In the genomic region with DNA sequence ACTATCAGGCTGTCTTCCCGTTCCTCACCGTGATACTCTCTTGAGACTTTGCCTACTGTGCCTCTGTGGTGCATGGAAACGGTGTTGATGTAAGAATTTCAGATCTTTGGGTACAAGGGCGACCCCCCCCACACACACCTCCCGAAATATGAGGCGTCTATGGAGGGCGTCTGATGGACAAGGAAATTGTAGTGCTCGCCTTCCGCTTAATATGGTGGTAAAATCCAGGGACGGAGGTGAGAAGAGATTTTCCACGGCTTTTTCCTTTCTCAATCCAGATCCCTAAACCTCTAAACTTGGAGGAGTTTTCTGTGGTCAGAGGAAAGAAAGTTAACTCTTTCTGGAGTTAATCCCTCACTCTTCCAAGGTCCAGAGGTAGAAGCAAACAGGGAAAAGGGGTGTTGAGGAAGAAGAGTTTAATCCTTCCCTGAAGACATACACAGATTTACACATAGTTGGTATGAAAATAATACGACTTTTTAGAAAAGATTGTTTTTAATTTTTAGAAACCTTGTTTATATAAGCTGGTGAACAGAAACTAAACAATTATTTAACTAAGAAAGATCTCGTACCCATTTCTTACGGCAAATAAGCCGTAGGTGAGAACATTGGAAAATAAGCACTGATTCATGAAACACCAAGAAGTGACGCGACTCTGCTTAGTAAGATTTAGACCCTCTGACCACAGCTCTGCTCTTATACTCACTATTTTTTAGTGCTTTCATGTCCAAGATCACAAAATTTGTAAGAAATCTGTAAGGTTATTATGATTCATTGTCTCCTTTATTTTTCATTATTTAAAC, we compare ENCODE assay signal across 8 cellular contexts. TPM values are rescaled to one million over a fixed set of nuclear protein-coding genes. Genes with fewer than 3 reads are reported as not detected.
DNase-seq lines count a peak whose midpoint lies in the region; ATAC-seq and TF ChIP-seq lines count a peak whose summit lies in the region.

No MANE protein-coding gene starts in this region.

- H3K27me3 Mint-ChIP-seq in CD4-positive, alpha-beta memory T cell = peaks cover 2 to 8% of the 10 kb centered on the region in 2 donors

- in situ Hi-C loops in gastrocnemius medialis (cut with MboI; ENCODE audit: low sequenced_read_pairs in 4 of 4) = loop anchor here (5.0 to 25.0 kb wide), 4 partner anchors 78 to 287 kb away; a partner anchor contains a TSS

- no peak overlapping the region for H3K27ac Mint-ChIP-seq in CD4-positive, alpha-beta memory T cell

- ATAC-seq in GM21723 (IDR thresholded peaks at IDR 0.05; ENCODE audit: unreplicated experiment) = peak; percentile 10
- peak in 1 of 2 donors; percentile 3 for ATAC-seq in gastrocnemius medialis
- no peak for ATAC-seq in GM18520 (IDR thresholded peaks at IDR 0.05; ENCODE audit: unreplicated experiment)
- ATAC-seq in HG03460 (IDR thresholded peaks at IDR 0.05; ENCODE audit: unreplicated experiment) = no peak

- no peaks in the 10 kb centered on the region for H3K9me3 ChIP-seq in CD4-positive, alpha-beta memory T cell (ENCODE audit: control insufficient read depth in 1 of 2, low read length in 2 of 2)
- H3K9me3 ChIP-seq in SJCRH30 (replicated peaks) (no peaks in the 10 kb centered on the region), gastrocnemius medialis (no peaks in the 10 kb centered on the region)

- POLR2A ChIA-PET in CD4-positive, alpha-beta memory T cell (lab: Charles Lee; ENCODE audit: partially characterized antibody) = interaction anchor here (0.6 to 5.0 kb wide), 12 partner anchors 8 to 287 kb away, joined by 3 to 85 read pairs (median 12); a partner anchor contains a TSS

- H3K4me1 ChIP-seq in CD4-positive, alpha-beta memory T cell (ENCODE audit: insufficient read depth, low read length) = peaks cover 44% of the 10 kb centered on the region
- H3K4me1 ChIP-seq in SJCRH30 (no peaks in the 10 kb centered on the region; the same call in 1 of the 2 replicates), gastrocnemius medialis (peaks cover 9 to 17% of the 10 kb centered on the region in 2 donors)

- TF ChIP-seq CTCF in fibroblast of pulmonary artery (IDR thresholded peaks at IDR 0.05; ENCODE audit: low read length, missing control alignments) = no peak
- TF ChIP-seq CTCF in gastrocnemius medialis (IDR thresholded peaks at IDR 0.05 in 4 of 5, conservative IDR thresholded peaks at IDR 0.05 in 1 of 5) = no peak

- no peaks in the 10 kb centered on the region for H3K36me3 ChIP-seq in CD4-positive, alpha-beta memory T cell (ENCODE audit: insufficient read depth, low read length)
- H3K36me3 ChIP-seq in SJCRH30 = no peaks in the 10 kb centered on the region
- no peaks in the 10 kb centered on the region for H3K36me3 ChIP-seq in gastrocnemius medialis

- no peak for TF ChIP-seq POLR2A in gastrocnemius medialis (IDR thresholded peaks at IDR 0.05)

- H3K27ac ChIP-seq in CD4-positive, alpha-beta memory T cell (ENCODE audit: low read depth, low read length) = peak overlapping the region; percentile 13
- H3K27ac ChIP-seq in SJCRH30 (no peak overlapping the region), gastrocnemius medialis (peak overlapping the region; percentile 44 to 73 (median 68))

- no peaks in the 10 kb centered on the region for H3K9me3 Mint-ChIP-seq in CD4-positive, alpha-beta memory T cell

- peak overlapping the region in 1 of 8 donors; percentile 27 for H3K4me3 Mint-ChIP-seq in CD4-positive, alpha-beta memory T cell

- no peaks in the 10 kb centered on the region for H3K27me3 ChIP-seq in CD4-positive, alpha-beta memory T cell (ENCODE audit: insufficient read depth, low read length)
- H3K27me3 ChIP-seq in SJCRH30 = no peaks in the 10 kb centered on the region
- H3K27me3 ChIP-seq in gastrocnemius medialis = no peaks in the 10 kb centered on the region

- intact Hi-C loops in CD4-positive, alpha-beta memory T cell (cut with micrococcal nuclease) = loop anchor here (10.0 kb wide), 1 partner anchor 639 kb away; a partner anchor contains a TSS
- intact Hi-C loops in gastrocnemius medialis (cut with DNase I; ENCODE audit: low total_unique reads) = loop anchor here (5.0 to 10.0 kb wide), 4 partner anchors 272 to 651 kb away; a partner anchor contains a TSS

- CTCF ChIA-PET in CD4-positive, alpha-beta memory T cell (lab: Charles Lee; ENCODE audit: partially characterized antibody) = interaction anchor here (0.7 to 13.5 kb wide), 18 partner anchors 8 to 308 kb away, joined by 3 to 354 read pairs (median 6); a partner anchor contains a TSS

- DNase-seq in CD4-positive, alpha-beta memory T cell = peak in 1 of 5 donors; percentile 58
- DNase-seq in SJCRH30 (peak in 1 of 2 experiments; percentile 58), fibroblast of pulmonary artery (ENCODE audit: low read depth) (peak; percentile 29), gastrocnemius medialis (no peak), hepatic stellate cell (ENCODE audit: low spot score) (no peak)

- H3K36me3 Mint-ChIP-seq in CD4-positive, alpha-beta memory T cell = no peaks in the 10 kb centered on the region

- peaks cover 0 to 5% (median 3%) of the 10 kb centered on the region in 4 donors for H3K4me1 Mint-ChIP-seq in CD4-positive, alpha-beta memory T cell

- H3K4me3 ChIP-seq in CD4-positive, alpha-beta memory T cell (ENCODE audit: low read length in 2 of 2) = peak overlapping the region; percentile 39 to 66
- H3K4me3 ChIP-seq in SJCRH30 (peak overlapping the region; percentile 60), fibroblast of pulmonary artery (replicated peaks; ENCODE audit: low read depth, low read length) (peak overlapping the region; percentile 70), gastrocnemius medialis (peak overlapping the region; percentile 56 to 66 (median 58))

RNA-seq across cellular contexts. Expression of a gene that starts 23.1 kb away (rescaled TPM):
- not detected for total RNA-seq in CD4-positive, alpha-beta memory T cell
- not detected for polyA plus RNA-seq in CD4-positive, alpha-beta memory T cell
- not detected in 2 replicates for total RNA-seq in SJCRH30 (2014; rRNA removed; shearing (Covaris generic))
- not detected for total RNA-seq in gastrocnemius medialis

RNA-seq across cellular contexts. Expression of a gene that starts 26.4 kb away (rescaled TPM):
- total RNA-seq in CD4-positive, alpha-beta memory T cell = not detected
- polyA plus RNA-seq in CD4-positive, alpha-beta memory T cell = not detected
- total RNA-seq in SJCRH30 (2014; rRNA removed; shearing (Covaris generic)) = not detected in 2 replicates
- not detected for total RNA-seq in gastrocnemius medialis

RNA-seq across cellular contexts. Expression of a gene that starts 27.3 kb away (rescaled TPM):
- total RNA-seq in CD4-positive, alpha-beta memory T cell = not detected
- polyA plus RNA-seq in CD4-positive, alpha-beta memory T cell = not detected
- total RNA-seq in SJCRH30 (2014; rRNA removed; shearing (Covaris generic)) = not detected in 2 replicates
- total RNA-seq in gastrocnemius medialis = not detected

RNA-seq across cellular contexts. Expression of a gene that starts 53.4 kb away (rescaled TPM):
- total RNA-seq in CD4-positive, alpha-beta memory T cell = not detected
- not detected for polyA plus RNA-seq in CD4-positive, alpha-beta memory T cell
- not detected in 2 replicates for total RNA-seq in SJCRH30 (2014; rRNA removed; shearing (Covaris generic))
- total RNA-seq in gastrocnemius medialis = not detected
